30 cellular contexts compared by ENCODE assay signal in the genomic region with DNA sequence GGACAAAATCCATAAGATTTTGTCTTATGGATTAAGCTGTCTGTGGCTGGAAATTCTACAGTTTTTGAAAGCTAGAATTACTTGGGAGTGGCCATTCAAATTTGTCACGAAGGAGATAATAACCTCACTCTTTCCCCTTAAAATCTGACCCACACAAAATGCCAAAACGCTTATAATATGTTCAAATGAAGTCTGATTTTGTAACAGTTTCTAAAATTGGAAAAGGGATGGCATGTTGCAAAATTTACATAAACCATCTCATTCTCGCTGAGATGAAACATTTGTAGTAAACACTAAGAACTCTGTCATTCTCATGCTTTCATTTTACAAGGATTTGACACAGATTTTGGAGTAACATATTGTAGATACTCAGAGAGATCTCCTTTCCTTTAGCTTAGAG.
A peak's percentile ranks its signal among the peaks of the same experiment; 100 is the strongest.
DNase-seq lines count a peak whose midpoint lies in the region; TF ChIP-seq lines count a peak whose summit lies in the region.
"Had no signal": no experiment of that assay in that cellular context is flagged by ENCODE, and none has a peak within 500 bp of the region (broad histone marks: within the 10 kb centered on the region; RNA-seq: fewer than 3 reads in every experiment).

No MANE protein-coding gene starts in this region.

- no peak overlapping the region for H2AK5ac ChIP-seq in trophoblast cell (ENCODE audit: low read length)

- H3K4me1 ChIP-seq in osteoblast (ENCODE audit: insufficient read depth, low read length), result peaks cover 41% of the 10 kb centered on the region
- H3K4me1 ChIP-seq in trophoblast cell (ENCODE audit: control insufficient read depth in 1 of 2, insufficient read depth in 2 of 2, low read length in 2 of 2), result no peaks in the 10 kb centered on the region
- H3K4me1 ChIP-seq in sigmoid colon, result no peaks in the 10 kb centered on the region
- H3K4me1 ChIP-seq: left ventricle myocardium inferior, upper lobe of left lung had no signal

- no peak overlapping the region for H3K18ac ChIP-seq in trophoblast cell (ENCODE audit: low read length)

- no peak overlapping the region for H3K4ac ChIP-seq in trophoblast cell (ENCODE audit: low read depth, low read length)

- H3K9me3 ChIP-seq in osteoblast (ENCODE audit: low read depth, low read length) (no peaks in the 10 kb centered on the region), trophoblast cell (ENCODE audit: insufficient read depth, low read depth, low read length) (no peaks in the 10 kb centered on the region), sigmoid colon (no peaks in the 10 kb centered on the region)
- H3K9me3 ChIP-seq: left ventricle myocardium inferior, upper lobe of left lung had no signal

- TF ChIP-seq POLR2A in sigmoid colon (IDR thresholded peaks at IDR 0.05), result no peak

- no peaks in the 10 kb centered on the region for H3K36me3 Mint-ChIP-seq in activated naive CD8-positive, alpha-beta T cell treated with anti-CD3 and anti-CD28 coated beads for 36 hours
- H3K36me3 Mint-ChIP-seq: natural killer cell had no signal

- no peak overlapping the region for H4K8ac ChIP-seq in trophoblast cell (ENCODE audit: low read depth, low read length)

- peak overlapping the region; percentile 53 for H3K27ac ChIP-seq in osteoblast (ENCODE audit: low read depth, low read length)
- H3K27ac ChIP-seq in trophoblast cell (ENCODE audit: low read depth, low read length), result no peak overlapping the region
- no peak overlapping the region for H3K27ac ChIP-seq in sigmoid colon
- H3K27ac ChIP-seq: cardiac muscle cell, coronary artery, left ventricle myocardium inferior, upper lobe of left lung had no signal

- H4K91ac ChIP-seq in trophoblast cell (ENCODE audit: low read depth, low read length), result no peak overlapping the region

- no peak overlapping the region for H2BK120ac ChIP-seq in trophoblast cell (ENCODE audit: insufficient read depth, low read length, poor library complexity)

- H2BK12ac ChIP-seq in trophoblast cell (ENCODE audit: low read length), result no peak overlapping the region

- H4K12ac ChIP-seq in trophoblast cell (ENCODE audit: low read depth, low read length), result no peak overlapping the region

- no peak for TF ChIP-seq CTCF in AG10803 (conservative IDR thresholded peaks at IDR 0.05; ENCODE audit: low read length)
- TF ChIP-seq CTCF in osteoblast (IDR thresholded peaks at IDR 0.05; ENCODE audit: extremely low read depth, low read depth, low read length), result no peak
- no peak for TF ChIP-seq CTCF in sigmoid colon (IDR thresholded peaks at IDR 0.05)

- intact Hi-C loops in sigmoid colon (cut with DNase I), result no loop called here

- H3K79me2 ChIP-seq in osteoblast (ENCODE audit: insufficient read depth, low read length) (no peaks in the 10 kb centered on the region), trophoblast cell (ENCODE audit: control insufficient read depth, insufficient read depth, low read length, poor library complexity) (no peaks in the 10 kb centered on the region)

- no peaks in the 10 kb centered on the region for H3K79me1 ChIP-seq in trophoblast cell (ENCODE audit: low read length)

- H2AFZ ChIP-seq in osteoblast (ENCODE audit: low read length) (peak overlapping the region; percentile 65), trophoblast cell (ENCODE audit: insufficient read depth, low read length, poor library complexity) (no peak overlapping the region)

- H3K27ac Mint-ChIP-seq in activated naive CD8-positive, alpha-beta T cell treated with anti-CD3 and anti-CD28 coated beads for 36 hours, result no peak overlapping the region
- H3K27ac Mint-ChIP-seq: activated naive CD4-positive, alpha-beta T cell treated with anti-CD3 and anti-CD28 coated beads for 36 hours; activated T-helper 1 cell treated with anti-CD3 and anti-CD28 coated beads, Interleukin-12 subunit alpha, Interleukin-12 subunit beta, Interleukin-2, Interleukin-4 antibody, amounts not matched to agents 30 ng/mL and 10 ng/mL and 1 ng/mL, durations not matched to agents 14 hours and 24 hours and 36 hours; natural killer cell had no signal

- H4K20me1 ChIP-seq in osteoblast (ENCODE audit: insufficient read depth, low read length), result no peaks in the 10 kb centered on the region

- H3K23ac ChIP-seq in trophoblast cell (ENCODE audit: low read length), result no peak overlapping the region

- no CpG with 5 or more reads among the region's 3 CpGs for WGBS in trophoblast cell (ENCODE audit: extremely low coverage, insufficient coverage, insufficient read length)
- WGBS in sigmoid colon, 2 donors, result 50 to 62% methylated on average over 3 of the region's 3 CpGs

- no peaks in the 10 kb centered on the region for H3K36me3 ChIP-seq in osteoblast (ENCODE audit: insufficient read depth, low read length)
- H3K36me3 ChIP-seq in trophoblast cell (ENCODE audit: control insufficient read depth in 1 of 2, insufficient read depth in 2 of 2, low read length in 2 of 2), result no peaks in the 10 kb centered on the region
- H3K36me3 ChIP-seq in sigmoid colon, result no peaks in the 10 kb centered on the region
- H3K36me3 ChIP-seq: cardiac muscle cell, left ventricle myocardium inferior, upper lobe of left lung had no signal

- TF ChIP-seq EP300 in sigmoid colon (IDR thresholded peaks at IDR 0.05), result no peak

- no peaks in the 10 kb centered on the region for H3K4me1 Mint-ChIP-seq in activated naive CD8-positive, alpha-beta T cell treated with anti-CD3 and anti-CD28 coated beads for 36 hours
- H3K4me1 Mint-ChIP-seq: natural killer cell had no signal

- no peak overlapping the region for H2BK5ac ChIP-seq in trophoblast cell (ENCODE audit: low read depth, low read length, poor library complexity)

- H3K4me3 Mint-ChIP-seq in activated naive CD8-positive, alpha-beta T cell treated with anti-CD3 and anti-CD28 coated beads for 36 hours, result no peak overlapping the region
- H3K4me3 Mint-ChIP-seq: activated naive CD4-positive, alpha-beta T cell treated with anti-CD3 and anti-CD28 coated beads for 36 hours; activated T-helper 1 cell treated with anti-CD3 and anti-CD28 coated beads, Interleukin-12 subunit alpha, Interleukin-12 subunit beta, Interleukin-2, Interleukin-4 antibody, amounts not matched to agents 30 ng/mL and 10 ng/mL and 1 ng/mL, durations not matched to agents 14 hours and 24 hours and 36 hours; natural killer cell had no signal

- DNase-seq in AG10803 (ENCODE audit: low read depth) (peak; percentile 48), LHCN-M2 (ENCODE audit: low read depth) (peak; percentile 24), fibroblast of gingiva (ENCODE audit: low read depth) (peak; percentile 60), osteoblast (ENCODE audit: insufficient read length, low spot score, missing footprints) (no peak), medulla oblongata (ENCODE audit: extremely low spot score) (no peak), trophoblast cell (no peak), sigmoid colon (no peak)
- DNase-seq in activated naive CD8-positive, alpha-beta T cell treated with anti-CD3 and anti-CD28 coated beads for 36 hours, result no peak
- DNase-seq: ACHN; activated CD4-positive, alpha-beta T cell treated with anti-CD3 and anti-CD28 coated beads, Interleukin-2, amount 50 U/mL, for 48 hours; activated CD4-positive, CD25-positive, alpha-beta regulatory T cell; activated CD8-positive, alpha-beta memory T cell treated with anti-CD3 and anti-CD28 coated beads, Interleukin-2, amount 50 U/mL, for 4 hours; activated naive CD4-positive, alpha-beta T cell treated with anti-CD3 and anti-CD28 coated beads for 36 hours; C1 segment of cervical spinal cord; effector memory CD4-positive, alpha-beta T cell; erythroblast; Kasumi-1; left ventricle myocardium inferior; midbrain; natural killer cell; NCI-H1092 treated with DMSO at 0.1 percent for 48 hours; NCI-H1930; NCI-H2227 treated with DMSO at 0.1 percent for 48 hours; NCI-H69; occipital lobe; upper lobe of left lung had no signal

- no peak overlapping the region for H3K9ac ChIP-seq in trophoblast cell (ENCODE audit: low read length)

- no peaks in the 10 kb centered on the region for H3K27me3 Mint-ChIP-seq in activated naive CD8-positive, alpha-beta T cell treated with anti-CD3 and anti-CD28 coated beads for 36 hours

- H3K27me3 ChIP-seq in osteoblast (ENCODE audit: insufficient read depth, low read length) (no peaks in the 10 kb centered on the region), trophoblast cell (ENCODE audit: insufficient read depth, low read length) (no peaks in the 10 kb centered on the region), sigmoid colon (no peaks in the 10 kb centered on the region)
- H3K27me3 ChIP-seq: cardiac muscle cell, upper lobe of left lung had no signal

- peak overlapping the region; percentile 67 for H3K4me2 ChIP-seq in osteoblast (ENCODE audit: insufficient read depth, low read length)
- H3K4me2 ChIP-seq in trophoblast cell (ENCODE audit: low read length), result no peak overlapping the region

- H3K4me3 ChIP-seq in AG10803 (ENCODE audit: low read length), result peak overlapping the region; percentile 0
- H3K4me3 ChIP-seq in osteoblast (ENCODE audit: insufficient read depth, low read length), result peak overlapping the region; percentile 54
- H3K4me3 ChIP-seq in trophoblast cell (ENCODE audit: low read depth, low read length), result no peak overlapping the region
- no peak overlapping the region for H3K4me3 ChIP-seq in sigmoid colon
- H3K4me3 ChIP-seq: cardiac muscle cell, coronary artery, left ventricle myocardium inferior, skin epidermis, upper lobe of left lung had no signal

- H3K14ac ChIP-seq in trophoblast cell (ENCODE audit: low read length), result no peak overlapping the region

- peaks cover 2% of the 10 kb centered on the region for H3K9me3 Mint-ChIP-seq in activated naive CD8-positive, alpha-beta T cell treated with anti-CD3 and anti-CD28 coated beads for 36 hours
- H3K9me3 Mint-ChIP-seq: activated naive CD4-positive, alpha-beta T cell treated with anti-CD3 and anti-CD28 coated beads for 36 hours; activated T-helper 1 cell treated with anti-CD3 and anti-CD28 coated beads, Interleukin-12 subunit alpha, Interleukin-12 subunit beta, Interleukin-2, Interleukin-4 antibody, amounts not matched to agents 30 ng/mL and 10 ng/mL and 1 ng/mL, durations not matched to agents 14 hours and 24 hours and 36 hours had no signal

Comparison
In these comparisons a context has a peak if more than half of its experiments do, and no peak if none do; other contexts are left out.
1. DNase-seq: peak in AG10803 (single experiment), LHCN-M2 (single experiment) and fibroblast of gingiva (single experiment); none in osteoblast (single experiment), medulla oblongata (single experiment), activated naive CD8-positive, alpha-beta T cell treated with anti-CD3 and anti-CD28 coated beads for 36 hours (single experiment), trophoblast cell (0 of 2) and sigmoid colon (single experiment).
2. H3K4me3 ChIP-seq: peak in AG10803 (single experiment) and osteoblast (single experiment); none in trophoblast cell (single experiment) and sigmoid colon (0 of 4).